9 cellular contexts compared by ENCODE assay signal in the genomic region with DNA sequence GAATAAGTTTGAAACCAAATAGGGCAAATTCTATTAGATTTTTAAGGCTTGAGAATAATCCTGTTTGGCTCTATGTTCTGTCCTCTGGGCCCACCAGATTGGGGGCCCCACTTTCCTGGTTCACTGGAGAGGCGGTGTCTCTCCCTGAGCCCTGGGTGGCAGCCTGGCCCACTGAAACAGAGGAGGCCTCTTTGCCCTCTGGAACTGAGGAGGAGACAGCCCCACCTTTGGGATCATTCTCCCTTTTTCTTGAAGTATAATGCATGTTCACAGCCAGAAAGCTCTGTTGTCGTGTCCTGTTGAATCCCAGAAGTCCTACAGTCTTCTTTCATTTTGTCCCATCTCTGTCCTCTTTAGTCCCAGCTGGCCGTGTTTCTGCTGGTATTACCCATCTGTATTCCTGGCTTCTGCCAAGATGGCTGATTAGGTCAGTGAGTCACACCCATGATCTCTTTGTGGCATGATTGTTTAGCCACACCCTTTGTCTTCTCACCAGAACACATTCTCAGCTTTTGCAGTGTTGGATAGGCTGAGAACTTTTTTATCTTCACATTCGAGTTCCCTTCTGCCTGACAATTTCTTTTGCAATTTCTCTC. TPM values are rescaled to one million over a fixed set of nuclear protein-coding genes. Genes with fewer than 3 reads are reported as not detected.
DNase-seq lines count a peak whose midpoint lies in the region; ATAC-seq, FAIRE-seq and TF ChIP-seq lines count a peak whose summit lies in the region.
"Had no signal": no experiment of that assay in that cellular context is flagged by ENCODE, and none has a peak within 500 bp of the region (broad histone marks: within the 10 kb centered on the region; RNA-seq: fewer than 3 reads in every experiment).

No MANE protein-coding gene starts in this region.

- peaks cover 0 to 4% of the 10 kb centered on the region in 2 donors for H3K36me3 ChIP-seq in small intestine (ENCODE audit: control insufficient read depth in 2 of 2, insufficient read depth in 2 of 2, low read length in 2 of 2)

- peak overlapping the region; percentile 72 for H3K27ac Mint-ChIP-seq in T-helper 17 cell

- peaks cover 8% of the 10 kb centered on the region for H3K4me1 Mint-ChIP-seq in T-helper 17 cell

- no peaks in the 10 kb centered on the region for H3K27me3 Mint-ChIP-seq in T-helper 17 cell

- H3K4me3 ChIP-seq in HFF-Myc (replicated peaks; ENCODE audit: low read depth, low read length) (no peak overlapping the region), small intestine (ENCODE audit: low read depth in 1 of 2, low read length in 2 of 2) (no peak overlapping the region)

- DNase-seq in HFF-Myc (ENCODE audit: extremely low read depth, low read depth) = peak; percentile 42
- no peak for DNase-seq in T-helper 17 cell
- peak; percentile 83 for DNase-seq in fibroblast of peridontal ligament (ENCODE audit: extremely low read depth)
- peak; percentile 71 for DNase-seq in small intestine

- FAIRE-seq in small intestine (lab: Jason Lieb, UNC) = no peak
- FAIRE-seq: TTC549 had no signal

- H3K36me3 Mint-ChIP-seq in T-helper 17 cell (ENCODE audit: low read depth) = peaks cover 5% of the 10 kb centered on the region

- ATAC-seq in T-helper 17 cell (peak; percentile 33), GM21576 (IDR thresholded peaks at IDR 0.05; ENCODE audit: unreplicated experiment) (no peak), GM19035 (IDR thresholded peaks at IDR 0.05; ENCODE audit: unreplicated experiment) (no peak), GM21360 (IDR thresholded peaks at IDR 0.05; ENCODE audit: unreplicated experiment) (no peak), HG02870 (IDR thresholded peaks at IDR 0.05; ENCODE audit: unreplicated experiment) (no peak)

- 46 to 54% (median 53%) methylated on average over 4 of the region's 4 CpGs for WGBS in small intestine, 3 donors

- H3K27ac ChIP-seq in small intestine (ENCODE audit: low read depth in 1 of 2, low read length in 1 of 2) = peak overlapping the region; percentile 38 to 83

- H3K27me3 ChIP-seq in small intestine (ENCODE audit: control insufficient read depth in 2 of 2, insufficient read depth in 2 of 2, low read length in 2 of 2) = no peaks in the 10 kb centered on the region

- no peak for TF ChIP-seq CTCF in HFF-Myc (IDR thresholded peaks at IDR 0.05; ENCODE audit: low read depth, low read length, missing control alignments)

- no peak overlapping the region for H3K4me3 Mint-ChIP-seq in T-helper 17 cell

- H3K9me3 ChIP-seq in T-helper 17 cell (ENCODE audit: control insufficient read depth, low read length, poor library complexity, severe bottlenecking) (no peaks in the 10 kb centered on the region), small intestine (ENCODE audit: control insufficient read depth, low read depth) (no peaks in the 10 kb centered on the region)

- H3K4me1 ChIP-seq in small intestine (ENCODE audit: control insufficient read depth in 2 of 2, insufficient read depth in 1 of 2, low read depth in 1 of 2, low read length in 1 of 2) = no peaks in the 10 kb centered on the region

RNA-seq across cellular contexts. Expression of gene TBC1D25, which starts 8.1 kb away (rescaled TPM):
- 10 to 100 TPM; 23.2 to 31.3 TPM for total RNA-seq in T-helper 17 cell
- 1 to 10 TPM; 6.0 to 6.5 (median 6.5) TPM for polyA plus RNA-seq in small intestine

RNA-seq across cellular contexts. Expression of gene EBP, which starts 9.8 kb away (rescaled TPM):
- total RNA-seq in T-helper 17 cell = 10 to 100 TPM; 43.9 to 53.6 TPM
- polyA plus RNA-seq in small intestine = 100 to 1,000 TPM in 2 of 3 donors, 10 to 100 TPM in 1; 92.9 to 298 (median 120) TPM

RNA-seq across cellular contexts. Expression of gene PORCN, which starts 22.7 kb away (rescaled TPM):
- total RNA-seq in T-helper 17 cell = 10 to 100 TPM; 13.3 to 18.0 TPM
- 1 to 10 TPM; 2.0 to 6.4 (median 2.2) TPM for polyA plus RNA-seq in small intestine

RNA-seq across cellular contexts. Expression of gene RBM3, which starts 42.8 kb away (rescaled TPM):
- total RNA-seq in T-helper 17 cell = 100 to 1,000 TPM; 319 to 380 TPM
- polyA plus RNA-seq in small intestine = 100 to 1,000 TPM in 2 of 3 donors, 10 to 100 TPM in 1; 87.9 to 186 (median 160) TPM

RNA-seq across cellular contexts. Expression of gene FTSJ1, which starts 55.5 kb away (rescaled TPM):
- total RNA-seq in T-helper 17 cell = 10 to 100 TPM; 59.9 to 70.1 TPM
- polyA plus RNA-seq in small intestine = 10 to 100 TPM; 13.4 to 32.9 (median 18.1) TPM

Comparison
In these comparisons a context has a peak if more than half of its experiments do, and no peak if none do; other contexts are left out.
1. DNase-seq: peak in HFF-Myc (single experiment), fibroblast of peridontal ligament (single experiment) and small intestine (single experiment); none in T-helper 17 cell (0 of 3).